ENCODE assay signal across 8 cellular contexts in genomic region chr1:226764533-226764932, GRCh38. TPM values are rescaled to one million over a fixed set of nuclear protein-coding genes. Genes with fewer than 3 reads are reported as not detected.
A peak's percentile ranks its signal among the peaks of the same experiment; 100 is the strongest.
DNase-seq lines count a peak whose midpoint lies in the region; ATAC-seq and TF ChIP-seq lines count a peak whose summit lies in the region.

No MANE protein-coding gene starts in this region.

- intact Hi-C loops in heart left ventricle (cut with DNase I), result no loop called here

- no peak overlapping the region for H3K27ac ChIP-seq in heart left ventricle

- no peak overlapping the region for H3K4me3 Mint-ChIP-seq in activated T-cell treated with anti-CD3 and anti-CD28 coated beads, Interleukin-2, amount 50 U/mL, for 24 hours
- H3K4me3 Mint-ChIP-seq in naive thymus-derived CD8-positive, alpha-beta T cell, result peak overlapping the region in 7 of 10 donors; percentile 1 to 37 (median 11)

- H3K36me3 Mint-ChIP-seq in activated T-cell treated with anti-CD3 and anti-CD28 coated beads, Interleukin-2, amount 50 U/mL, for 24 hours (ENCODE audit: low read depth), result no peaks in the 10 kb centered on the region
- H3K36me3 Mint-ChIP-seq in naive thymus-derived CD8-positive, alpha-beta T cell, result no peaks in the 10 kb centered on the region

- H3K27me3 ChIP-seq in heart left ventricle, result peaks cover 0 to 28% (median 0%) of the 10 kb centered on the region in 9 donors

- peaks cover 2% of the 10 kb centered on the region for H3K9me3 Mint-ChIP-seq in activated T-cell treated with anti-CD3 and anti-CD28 coated beads, Interleukin-2, amount 50 U/mL, for 24 hours
- no peaks in the 10 kb centered on the region for H3K9me3 Mint-ChIP-seq in naive thymus-derived CD8-positive, alpha-beta T cell

- no peaks in the 10 kb centered on the region for H3K4me1 ChIP-seq in heart left ventricle

- H3K4me3 ChIP-seq in heart left ventricle, result no peak overlapping the region

- ATAC-seq in GM21717 (IDR thresholded peaks at IDR 0.05; ENCODE audit: unreplicated experiment) (peak; percentile 93), HG03469 (IDR thresholded peaks at IDR 0.05; ENCODE audit: unreplicated experiment) (peak; percentile 70), heart left ventricle (no peak)
- peak; percentile 35 to 47 for ATAC-seq in naive thymus-derived CD8-positive, alpha-beta T cell

- 89 to 97% (median 94%) methylated on average over 2 of the region's 2 CpGs for WGBS in heart left ventricle, 4 donors

- no peak for TF ChIP-seq CTCF in heart left ventricle (IDR thresholded peaks at IDR 0.05)

- peak overlapping the region; percentile 45 for H3K27ac Mint-ChIP-seq in activated T-cell treated with anti-CD3 and anti-CD28 coated beads, Interleukin-2, amount 50 U/mL, for 24 hours
- peak overlapping the region in 6 of 10 donors; percentile 3 to 56 (median 16) for H3K27ac Mint-ChIP-seq in naive thymus-derived CD8-positive, alpha-beta T cell

- DNase-seq in activated T-cell treated with anti-CD3 and anti-CD28 coated beads, Interleukin-2, amount 50 U/mL, for 24 hours, result no peak
- no peak for DNase-seq in activated T-cell treated with anti-CD3 and anti-CD28 coated beads, Interleukin-2, amount 50 U/mL, for 1 hour
- no peak for DNase-seq in naive thymus-derived CD8-positive, alpha-beta T cell
- DNase-seq in DMS 273 (lab: John Stamatoyannopoulos, UW; ENCODE audit: unreplicated experiment) (no peak), heart left ventricle (no peak), HK-2 (ENCODE audit: unreplicated experiment) (no peak)

- POLR2A ChIA-PET in naive thymus-derived CD8-positive, alpha-beta T cell (lab: Charles Lee), result interaction anchor here (0.6 to 1.6 kb wide), 3 partner anchors 9 to 25 kb away, joined by 3 to 5 read pairs (median 3); partner anchors contain the start of gene ITPKB

- TF ChIP-seq POLR2A in heart left ventricle (IDR thresholded peaks at IDR 0.05), result no peak

- no peaks in the 10 kb centered on the region for H3K9me3 ChIP-seq in heart left ventricle

- H3K27me3 Mint-ChIP-seq in activated T-cell treated with anti-CD3 and anti-CD28 coated beads, Interleukin-2, amount 50 U/mL, for 24 hours, result no peaks in the 10 kb centered on the region
- H3K27me3 Mint-ChIP-seq in naive thymus-derived CD8-positive, alpha-beta T cell, result peaks cover 0 to 2% (median 0%) of the 10 kb centered on the region in 5 donors

- peaks cover 32% of the 10 kb centered on the region for H3K4me1 Mint-ChIP-seq in activated T-cell treated with anti-CD3 and anti-CD28 coated beads, Interleukin-2, amount 50 U/mL, for 24 hours (ENCODE audit: low read depth)
- peaks cover 15 to 23% (median 21%) of the 10 kb centered on the region in 4 donors for H3K4me1 Mint-ChIP-seq in naive thymus-derived CD8-positive, alpha-beta T cell

- H3K36me3 ChIP-seq in heart left ventricle, result no peaks in the 10 kb centered on the region

RNA-seq across cellular contexts. Expression of gene ITPKB, which starts 25.5 kb away (rescaled TPM):
- total RNA-seq in naive thymus-derived CD8-positive, alpha-beta T cell, result 100 to 1,000 TPM; 177 to 185 TPM
- polyA plus RNA-seq in naive thymus-derived CD8-positive, alpha-beta T cell, result 10 to 100 TPM; 72.3 to 74.3 (median 73.0) TPM
- total RNA-seq in heart left ventricle, result 10 to 100 TPM; 11.2 to 33.7 (median 17.8) TPM
- 10 to 100 TPM in 1 of 2 donors, 1 to 10 TPM in 1; 6.2 to 11.9 TPM for polyA plus RNA-seq in heart left ventricle

Comparison
In these comparisons a context has a peak if more than half of its experiments do, and no peak if none do; other contexts are left out.
1. ATAC-seq: peak in GM21717 (single experiment), HG03469 (single experiment) and naive thymus-derived CD8-positive, alpha-beta T cell (2 of 2); none in heart left ventricle (0 of 4).
2. RNA of gene ITPKB, which starts 25.5 kb away (total RNA-seq): 177 to 185 TPM in naive thymus-derived CD8-positive, alpha-beta T cell; 11.2 to 33.7 TPM in heart left ventricle; every median in the first group is over 4 times any median in the second.